ENCODE assay signal across 14 cellular contexts in genomic region chrX:9379697-9380551, GRCh38.
A peak's percentile ranks its signal among the peaks of the same experiment; 100 is the strongest.
DNase-seq lines count a peak whose midpoint lies in the region; ATAC-seq and TF ChIP-seq lines count a peak whose summit lies in the region.
"Had no signal": no experiment of that assay in that cellular context is flagged by ENCODE, and none has a peak within 500 bp of the region (broad histone marks: within the 10 kb centered on the region; RNA-seq: fewer than 3 reads in every experiment).

No MANE protein-coding gene starts in this region.

- intact Hi-C loops in natural killer cell (cut with micrococcal nuclease): no loop called here

- no peaks in the 10 kb centered on the region for H3K36me3 Mint-ChIP-seq in natural killer cell treated with Interleukin-12 subunit alpha and Interleukin-12 subunit beta and Interleukin-15 and Interleukin-18, amount 100 ng/mL, for 72 hours
- H3K36me3 Mint-ChIP-seq in natural killer cell: no peaks in the 10 kb centered on the region
- H3K36me3 Mint-ChIP-seq: neural progenitor cell; stimulated activated naive B cell treated with anti-CD40 and anti-IgM and Interleukin-4, amounts not matched to agents 10 μg/mL and 1 μg/mL and 100 μg/mL, for 72 hours had no signal

- H3K4me3 Mint-ChIP-seq in natural killer cell treated with Interleukin-12 subunit alpha and Interleukin-12 subunit beta and Interleukin-15 and Interleukin-18, amount 100 ng/mL, for 72 hours: peak overlapping the region; percentile 45
- no peak overlapping the region for H3K4me3 Mint-ChIP-seq in natural killer cell
- H3K4me3 Mint-ChIP-seq: endodermal cell; neural progenitor cell; stimulated activated naive B cell treated with anti-CD40 and anti-IgM and Interleukin-4, amounts not matched to agents 10 μg/mL and 1 μg/mL and 100 μg/mL, for 72 hours had no signal

- H3K9me3 Mint-ChIP-seq in natural killer cell treated with Interleukin-12 subunit alpha and Interleukin-12 subunit beta and Interleukin-15 and Interleukin-18, amount 100 ng/mL, for 72 hours: no peaks in the 10 kb centered on the region
- no peaks in the 10 kb centered on the region for H3K9me3 Mint-ChIP-seq in natural killer cell

- no peaks in the 10 kb centered on the region for H3K27me3 Mint-ChIP-seq in natural killer cell treated with Interleukin-12 subunit alpha and Interleukin-12 subunit beta and Interleukin-15 and Interleukin-18, amount 100 ng/mL, for 72 hours
- no peaks in the 10 kb centered on the region for H3K27me3 Mint-ChIP-seq in natural killer cell (ENCODE audit: low read depth in 2 of 2)

- H3K4me1 Mint-ChIP-seq in natural killer cell treated with Interleukin-12 subunit alpha and Interleukin-12 subunit beta and Interleukin-15 and Interleukin-18, amount 100 ng/mL, for 72 hours (ENCODE audit: low read depth in 2 of 2): peaks cover 35 to 59% of the 10 kb centered on the region in 2 donors
- H3K4me1 Mint-ChIP-seq in natural killer cell: peaks cover 40 to 49% of the 10 kb centered on the region in 2 donors
- H3K4me1 Mint-ChIP-seq: endodermal cell had no signal

- ATAC-seq in natural killer cell treated with Interleukin-12 subunit alpha and Interleukin-12 subunit beta and Interleukin-15 and Interleukin-18, amount 100 ng/mL, for 72 hours: no peak
- ATAC-seq in natural killer cell (no peak), HG02884 (IDR thresholded peaks at IDR 0.05; ENCODE audit: unreplicated experiment) (no peak)
- ATAC-seq: stimulated activated naive B cell treated with anti-CD40 and anti-IgM and Interleukin-4, amounts not matched to agents 10 μg/mL and 1 μg/mL and 100 μg/mL, for 72 hours had no signal

- peak overlapping the region; percentile 32 for H3K27ac ChIP-seq in epithelial cell of prostate
- H3K27ac ChIP-seq: C4-2B, neural progenitor cell had no signal

- peak overlapping the region; percentile 76 to 81 for H3K27ac Mint-ChIP-seq in natural killer cell treated with Interleukin-12 subunit alpha and Interleukin-12 subunit beta and Interleukin-15 and Interleukin-18, amount 100 ng/mL, for 72 hours
- H3K27ac Mint-ChIP-seq in natural killer cell: no peak overlapping the region
- H3K27ac Mint-ChIP-seq: endodermal cell; neural progenitor cell; stimulated activated naive B cell treated with anti-CD40 and anti-IgM and Interleukin-4, amounts not matched to agents 10 μg/mL and 1 μg/mL and 100 μg/mL, for 72 hours had no signal

- no peak for DNase-seq in natural killer cell treated with Interleukin-12 subunit alpha and Interleukin-12 subunit beta and Interleukin-15 and Interleukin-18, amount 100 ng/mL, for 72 hours (ENCODE audit: low spot score)
- no peak for DNase-seq in natural killer cell
- peak; percentile 3 for DNase-seq in NCI-H146 treated with DMSO at 0.1 percent for 48 hours (lab: John Stamatoyannopoulos, UW; ENCODE audit: unreplicated experiment)
- DNase-seq in epithelial cell of prostate (ENCODE audit: low read depth, low spot score): peak; percentile 61
- DNase-seq in inferior parietal cortex (ENCODE audit: extremely low spot score): no peak
- no peak for DNase-seq in MV-4-11 (lab: John Stamatoyannopoulos, UW)
- no peak for DNase-seq in GM19238 (ENCODE audit: insufficient read length, low spot score)
- DNase-seq: endodermal cell; kidney; NCI-H187 treated with DMSO at 0.1 percent for 48 hours; stimulated activated naive B cell treated with anti-CD40 and anti-IgM and Interleukin-4, amounts not matched to agents 10 μg/mL and 1 μg/mL and 100 μg/mL, for 72 hours had no signal

- no peak for TF ChIP-seq CTCF in natural killer cell (IDR thresholded peaks at IDR 0.05)

Comparison
In these comparisons a context has a peak if more than half of its experiments do, and no peak if none do; other contexts are left out.
1. H3K27ac Mint-ChIP-seq: peak in natural killer cell treated with Interleukin-12 subunit alpha and Interleukin-12 subunit beta and Interleukin-15 and Interleukin-18, amount 100 ng/mL, for 72 hours (2 of 2); none in natural killer cell (0 of 2).
2. DNase-seq: peak in NCI-H146 treated with DMSO at 0.1 percent for 48 hours (single experiment) and epithelial cell of prostate (single experiment); none in natural killer cell treated with Interleukin-12 subunit alpha and Interleukin-12 subunit beta and Interleukin-15 and Interleukin-18, amount 100 ng/mL, for 72 hours (single experiment), natural killer cell (single experiment), inferior parietal cortex (single experiment), MV-4-11 (single experiment) and GM19238 (single experiment).